8 cellular contexts compared by ENCODE assay signal in genomic region chr19:44024900-44025216, GRCh38. TPM values are rescaled to one million over a fixed set of nuclear protein-coding genes. Genes with fewer than 3 reads are reported as not detected.
A peak's percentile ranks its signal among the peaks of the same experiment; 100 is the strongest.
DNase-seq lines count a peak whose midpoint lies in the region; ATAC-seq and TF ChIP-seq lines count a peak whose summit lies in the region.

No MANE protein-coding gene starts in this region.

- H3K27me3 ChIP-seq in iPS-20b (ENCODE audit: insufficient read depth, low read length) (no peaks in the 10 kb centered on the region; the same call in 1 of the 2 replicates), stomach (no peaks in the 10 kb centered on the region)

- H3K27ac ChIP-seq in iPS-20b (ENCODE audit: low read length) (no peak overlapping the region), stomach (peak overlapping the region in 4 of 5 donors; percentile 66 to 81 (median 70))

- H3K4me3 Mint-ChIP-seq in activated T-helper 1 cell treated with anti-CD3 and anti-CD28 coated beads, Interleukin-12 subunit alpha, Interleukin-12 subunit beta, Interleukin-2, Interleukin-4 antibody, amounts not matched to agents 30 ng/mL and 10 ng/mL and 1 ng/mL, durations not matched to agents 14 hours and 24 hours and 36 hours = peak overlapping the region; percentile 96

- H3K27ac Mint-ChIP-seq in activated T-helper 1 cell treated with anti-CD3 and anti-CD28 coated beads, Interleukin-12 subunit alpha, Interleukin-12 subunit beta, Interleukin-2, Interleukin-4 antibody, amounts not matched to agents 30 ng/mL and 10 ng/mL and 1 ng/mL, durations not matched to agents 14 hours and 24 hours and 36 hours = peak overlapping the region; percentile 85

- TF ChIP-seq EP300 in stomach (IDR thresholded peaks at IDR 0.05) = no peak

- no peaks in the 10 kb centered on the region for H3K4me1 ChIP-seq in iPS-20b (ENCODE audit: insufficient read depth, low read length)
- peaks cover 4 to 16% (median 12%) of the 10 kb centered on the region in 4 donors for H3K4me1 ChIP-seq in stomach

- ATAC-seq in HG02870 (IDR thresholded peaks at IDR 0.05; ENCODE audit: unreplicated experiment) = no peak
- no peak for ATAC-seq in HG02970 (IDR thresholded peaks at IDR 0.05; ENCODE audit: low FRiP score, unreplicated experiment)

- TF ChIP-seq POLR2A in stomach (IDR thresholded peaks at IDR 0.05) = no peak

- no peak for TF ChIP-seq CTCF in stomach (IDR thresholded peaks at IDR 0.05)

- intact Hi-C loops in activated T-helper 1 cell treated with anti-CD3 and anti-CD28 coated beads, Interleukin-12 subunit alpha, Interleukin-12 subunit beta, Interleukin-2, Interleukin-4 antibody, amounts not matched to agents 30 ng/mL and 10 ng/mL and 1 ng/mL, durations not matched to agents 14 hours and 24 hours and 36 hours (cut with micrococcal nuclease) = loop anchor here (1.0 to 10.0 kb wide), 7 partner anchors 23 to 480 kb away; partner anchors contain the start of genes ZNF155, ZNF180, ZNF224 and ZNF227
- intact Hi-C loops in stomach (cut with DNase I; ENCODE audit: low total_unique reads) = no loop called here

- H3K36me3 ChIP-seq in iPS-20b (ENCODE audit: insufficient read depth, low read depth, low read length) (peaks cover 31% of the 10 kb centered on the region), stomach (peaks cover 25 to 34% (median 33%) of the 10 kb centered on the region in 4 donors)

- H3K4me3 ChIP-seq in iPS-20b (ENCODE audit: low read length) = peak overlapping the region; percentile 99
- H3K4me3 ChIP-seq in stomach = peak overlapping the region; percentile 76 to 85 (median 80)

- H3K9ac ChIP-seq in iPS-20b (ENCODE audit: low read depth, low read length) = peak overlapping the region; percentile 84; the same call in 1 of the 2 replicates

- no peaks in the 10 kb centered on the region for H3K27me3 Mint-ChIP-seq in activated T-helper 1 cell treated with anti-CD3 and anti-CD28 coated beads, Interleukin-12 subunit alpha, Interleukin-12 subunit beta, Interleukin-2, Interleukin-4 antibody, amounts not matched to agents 30 ng/mL and 10 ng/mL and 1 ng/mL, durations not matched to agents 14 hours and 24 hours and 36 hours (ENCODE audit: insufficient read depth)

- WGBS in stomach, 5 donors = 37 to 50% (median 41%) methylated on average over 4 of the region's 4 CpGs

- H3K9me3 Mint-ChIP-seq in activated T-helper 1 cell treated with anti-CD3 and anti-CD28 coated beads, Interleukin-12 subunit alpha, Interleukin-12 subunit beta, Interleukin-2, Interleukin-4 antibody, amounts not matched to agents 30 ng/mL and 10 ng/mL and 1 ng/mL, durations not matched to agents 14 hours and 24 hours and 36 hours = peaks cover 55% of the 10 kb centered on the region

- DNase-seq in NCI-H1694 treated with DMSO at 0.1 percent for 48 hours (lab: John Stamatoyannopoulos, UW) (peak; percentile 32), NCI-H1694 (lab: John Stamatoyannopoulos, UW) (no peak), stomach (no peak), dermis blood vessel endothelial cell (no peak)
- no peak for DNase-seq in activated T-helper 1 cell treated with anti-CD3 and anti-CD28 coated beads, Interleukin-12 subunit alpha, Interleukin-12 subunit beta, Interleukin-2, Interleukin-4 antibody, amounts not matched to agents 30 ng/mL and 10 ng/mL and 1 ng/mL, durations not matched to agents 14 hours and 24 hours and 36 hours (ENCODE audit: low spot score)

- peaks cover 29% of the 10 kb centered on the region for H3K36me3 Mint-ChIP-seq in activated T-helper 1 cell treated with anti-CD3 and anti-CD28 coated beads, Interleukin-12 subunit alpha, Interleukin-12 subunit beta, Interleukin-2, Interleukin-4 antibody, amounts not matched to agents 30 ng/mL and 10 ng/mL and 1 ng/mL, durations not matched to agents 14 hours and 24 hours and 36 hours (ENCODE audit: low read depth)

- H3K9me3 ChIP-seq in iPS-20b (ENCODE audit: insufficient read depth, low read depth, low read length) (peaks cover 26% of the 10 kb centered on the region; the same call in 1 of the 2 replicates), stomach (peaks cover 3 to 42% (median 19%) of the 10 kb centered on the region in 4 donors)

- peaks cover 18% of the 10 kb centered on the region for H3K4me1 Mint-ChIP-seq in activated T-helper 1 cell treated with anti-CD3 and anti-CD28 coated beads, Interleukin-12 subunit alpha, Interleukin-12 subunit beta, Interleukin-2, Interleukin-4 antibody, amounts not matched to agents 30 ng/mL and 10 ng/mL and 1 ng/mL, durations not matched to agents 14 hours and 24 hours and 36 hours (ENCODE audit: low read depth)

RNA-seq across cellular contexts. Expression of gene ZNF222, which starts 0.3 kb away (rescaled TPM):
- total RNA-seq in activated T-helper 1 cell treated with anti-CD3 and anti-CD28 coated beads, Interleukin-12 subunit alpha, Interleukin-12 subunit beta, Interleukin-2, Interleukin-4 antibody, amounts not matched to agents 30 ng/mL and 10 ng/mL and 1 ng/mL, durations not matched to agents 14 hours and 24 hours and 36 hours = 1.2 and 1.5 TPM in 2 replicates
- total RNA-seq in stomach (1 to 10 TPM in 2 of 5 donors, not detected in 3; 2.2 to 6.1 TPM), dermis blood vessel endothelial cell (4.8 and 7.5 TPM in 2 replicates)
- 1 to 10 TPM; 1.1 to 2.8 (median 1.7) TPM for polyA plus RNA-seq in stomach

RNA-seq across cellular contexts. Expression of gene ZNF230, which starts 22.1 kb away (rescaled TPM):
- 4.0 and 4.3 TPM in 2 replicates for total RNA-seq in activated T-helper 1 cell treated with anti-CD3 and anti-CD28 coated beads, Interleukin-12 subunit alpha, Interleukin-12 subunit beta, Interleukin-2, Interleukin-4 antibody, amounts not matched to agents 30 ng/mL and 10 ng/mL and 1 ng/mL, durations not matched to agents 14 hours and 24 hours and 36 hours
- total RNA-seq in stomach (10 to 100 TPM in 1 of 5 donors, 1 to 10 TPM in 3, not detected in 1; 1.3 to 16.1 (median 6.3) TPM), dermis blood vessel endothelial cell (2.6 and 3.7 TPM in 2 replicates)
- 1 to 10 TPM; 1.1 to 2.1 (median 1.1) TPM for polyA plus RNA-seq in stomach

RNA-seq across cellular contexts. Expression of gene ZNF223, which starts 27.0 kb away (rescaled TPM):
- total RNA-seq in activated T-helper 1 cell treated with anti-CD3 and anti-CD28 coated beads, Interleukin-12 subunit alpha, Interleukin-12 subunit beta, Interleukin-2, Interleukin-4 antibody, amounts not matched to agents 30 ng/mL and 10 ng/mL and 1 ng/mL, durations not matched to agents 14 hours and 24 hours and 36 hours = 0.18 TPM in 1 of 2 replicates, not detected in the other
- 1 to 10 TPM in 2 of 5 donors, not detected in 3; 8.0 to 8.1 TPM for total RNA-seq in stomach
- polyA plus RNA-seq in stomach = 1 to 10 TPM; 1.2 to 8.6 (median 2.9) TPM
- total RNA-seq in dermis blood vessel endothelial cell = 6.3 and 8.3 TPM in 2 replicates

RNA-seq across cellular contexts. Expression of gene ZNF155, which starts 40.9 kb away (rescaled TPM):
- total RNA-seq in activated T-helper 1 cell treated with anti-CD3 and anti-CD28 coated beads, Interleukin-12 subunit alpha, Interleukin-12 subunit beta, Interleukin-2, Interleukin-4 antibody, amounts not matched to agents 30 ng/mL and 10 ng/mL and 1 ng/mL, durations not matched to agents 14 hours and 24 hours and 36 hours = 5.2 and 6.5 TPM in 2 replicates
- total RNA-seq in stomach = 1 to 10 TPM in 4 of 5 donors, not detected in 1; 4.2 to 9.4 (median 5.1) TPM
- 1 to 10 TPM; 3.7 to 4.7 (median 3.8) TPM for polyA plus RNA-seq in stomach
- total RNA-seq in dermis blood vessel endothelial cell = 6.6 and 9.5 TPM in 2 replicates

RNA-seq across cellular contexts. Expression of gene ZNF284, which starts 47.1 kb away (rescaled TPM):
- total RNA-seq in activated T-helper 1 cell treated with anti-CD3 and anti-CD28 coated beads, Interleukin-12 subunit alpha, Interleukin-12 subunit beta, Interleukin-2, Interleukin-4 antibody, amounts not matched to agents 30 ng/mL and 10 ng/mL and 1 ng/mL, durations not matched to agents 14 hours and 24 hours and 36 hours = 1.3 and 1.4 TPM in 2 replicates
- total RNA-seq in stomach = 1 to 10 TPM in 3 of 5 donors, under 1 TPM in 1, not detected in 1; 0.29 to 7.6 (median 3.9) TPM
- polyA plus RNA-seq in stomach = under 1 TPM; 0.15 to 0.68 (median 0.37) TPM
- 2.4 and 3.4 TPM in 2 replicates for total RNA-seq in dermis blood vessel endothelial cell
